ENCODE assay signal across 18 cellular contexts in the genomic region with DNA sequence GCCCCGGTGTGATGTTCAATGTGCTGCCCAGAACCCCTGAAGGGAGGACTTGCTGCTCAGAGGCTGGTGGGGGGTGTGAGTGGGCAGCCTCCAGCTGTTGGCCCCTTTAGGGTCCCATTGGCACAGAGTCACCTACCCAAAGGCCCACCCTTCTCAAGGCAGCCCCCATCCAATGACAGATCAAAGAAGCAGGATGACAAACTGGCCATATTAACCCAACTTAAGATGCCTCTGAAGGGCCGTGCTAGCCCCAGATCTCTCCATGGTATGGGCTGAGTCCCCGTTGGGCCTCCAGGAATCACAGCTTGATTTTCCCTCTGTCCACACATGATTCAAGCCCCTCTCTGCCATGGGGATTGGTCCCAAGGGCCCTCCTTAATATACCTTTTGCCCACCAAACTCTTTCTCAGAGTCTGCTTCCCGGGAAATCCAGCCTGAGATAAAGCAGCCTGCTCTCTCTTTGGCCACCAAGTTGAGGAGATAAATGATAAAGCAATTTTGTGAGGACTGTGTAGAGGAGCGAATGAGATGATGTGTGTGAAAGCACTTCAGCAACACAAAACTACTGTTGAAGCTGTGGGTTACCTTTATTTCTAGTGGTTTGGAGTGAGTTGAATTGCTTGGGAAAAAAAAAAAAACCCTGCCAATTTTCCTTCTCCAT. TPM values are rescaled to one million over a fixed set of nuclear protein-coding genes. Genes with fewer than 3 reads are reported as not detected.
A peak's percentile ranks its signal among the peaks of the same experiment; 100 is the strongest.
DNase-seq lines count a peak whose midpoint lies in the region; ATAC-seq and TF ChIP-seq lines count a peak whose summit lies in the region.
"Had no signal": no experiment of that assay in that cellular context is flagged by ENCODE, and none has a peak within 500 bp of the region (broad histone marks: within the 10 kb centered on the region; RNA-seq: fewer than 3 reads in every experiment).

No MANE protein-coding gene starts in this region.

- no peaks in the 10 kb centered on the region for H3K36me3 Mint-ChIP-seq in osteocyte (ENCODE audit: unreplicated experiment)

- DNase-seq in ecto neural progenitor cell (ENCODE audit: low spot score) (peak; percentile 15), lung (ENCODE audit: low spot score) (peak; percentile 16), osteocyte (ENCODE audit: extremely low spot score, unreplicated experiment) (peak; percentile 56), cardiac septum (ENCODE audit: low spot score) (no peak), GM20000 (ENCODE audit: low spot score) (no peak)
- DNase-seq in activated CD4-positive, alpha-beta T cell treated with anti-CD3 and anti-CD28 coated beads, Interleukin-2, amount 50 U/mL, for 4 hours, result no peak
- DNase-seq: C1 segment of cervical spinal cord; Caco-2; CD4-positive, alpha-beta memory T cell; EL; GDM1; H9 had no signal

- H3K27me3 ChIP-seq in lung (ENCODE audit: control insufficient read depth, insufficient read depth), result no peaks in the 10 kb centered on the region

- H3K27ac ChIP-seq in lung (ENCODE audit: low read depth in 1 of 2, low read length in 1 of 2), result no peak overlapping the region

- no peaks in the 10 kb centered on the region for H3K4me1 ChIP-seq in lung (ENCODE audit: control insufficient read depth in 2 of 2, insufficient read depth in 2 of 2, low read length in 2 of 2)
- H3K4me1 ChIP-seq: Caco-2 had no signal

- no peak overlapping the region for H3K4me3 ChIP-seq in lung
- H3K4me3 ChIP-seq: GM23338 had no signal

- H3K4me3 Mint-ChIP-seq in osteocyte (ENCODE audit: unreplicated experiment), result no peak overlapping the region
- H3K4me3 Mint-ChIP-seq: CD4-positive, alpha-beta memory T cell; GM23338; H9 had no signal

- peaks cover 10% of the 10 kb centered on the region for H3K9me3 Mint-ChIP-seq in osteocyte (ENCODE audit: unreplicated experiment)

- 94 to 95% methylated on average over 5 of the region's 5 CpGs for WGBS in lung, 2 donors

- H3K36me3 ChIP-seq in lung (ENCODE audit: control insufficient read depth in 2 of 2, insufficient read depth in 2 of 2, low read length in 2 of 2), result no peaks in the 10 kb centered on the region

- peaks cover 0 to 10% of the 10 kb centered on the region in 2 donors for H3K9me3 ChIP-seq in lung (ENCODE audit: control insufficient read depth in 2 of 2, insufficient read depth in 1 of 2, low read length in 1 of 2)

- intact Hi-C loops in cardiac septum (cut with DNase I), result no loop called here

- H3K4me1 Mint-ChIP-seq in osteocyte (ENCODE audit: unreplicated experiment), result no peaks in the 10 kb centered on the region
- H3K4me1 Mint-ChIP-seq: CD4-positive, alpha-beta memory T cell; GM23338 had no signal

- TF ChIP-seq CTCF in lung (IDR thresholded peaks at IDR 0.05; ENCODE audit: control extremely low read depth, extremely low read depth), result no peak
- no peak for TF ChIP-seq CTCF in osteocyte (IDR thresholded peaks at IDR 0.05)
- no peak for TF ChIP-seq CTCF in GM20000 (IDR thresholded peaks at IDR 0.05; ENCODE audit: extremely low read depth, missing control alignments)

- no peak overlapping the region for H3K27ac Mint-ChIP-seq in osteocyte (ENCODE audit: unreplicated experiment)
- H3K27ac Mint-ChIP-seq: CD4-positive, alpha-beta memory T cell; GM23338; H9 had no signal

- peaks cover 12% of the 10 kb centered on the region for H3K27me3 Mint-ChIP-seq in osteocyte (ENCODE audit: unreplicated experiment)

- no peak for ATAC-seq in lung (ENCODE audit: insufficient read depth, low FRiP score)
- ATAC-seq: GM23338, HCT116 had no signal

RNA-seq across cellular contexts. Expression of gene C10orf71, which starts 38.2 kb away (rescaled TPM):
- not detected for total RNA-seq in lung
- not detected for polyA plus RNA-seq in lung
- not detected in 2 replicates for total RNA-seq in osteocyte
- total RNA-seq in cardiac septum, result 163 TPM
- total RNA-seq: A172; A673; Caco-2; CD4-positive, alpha-beta memory T cell; GM23338; H4; H9 had no signal
- polyA plus RNA-seq: BJ; CD4-positive, alpha-beta memory T cell; GM23338 had no signal

Comparison
In these comparisons a context has a peak if more than half of its experiments do, and no peak if none do; other contexts are left out.
1. DNase-seq: peak in ecto neural progenitor cell (single experiment), lung (single experiment) and osteocyte (single experiment); none in cardiac septum (single experiment), GM20000 (single experiment) and activated CD4-positive, alpha-beta T cell treated with anti-CD3 and anti-CD28 coated beads, Interleukin-2, amount 50 U/mL, for 4 hours (0 of 2).
2. RNA of gene C10orf71, which starts 38.2 kb away (total RNA-seq): 163 TPM in cardiac septum (single experiment); not detected in lung and not detected in osteocyte; every median in the first group is over 100 times any median in the second.